1 cellular context compared by ENCODE assay signal in genomic region chr15:35696767-35697231, GRCh38.
TF ChIP-seq lines count a peak whose summit lies in the region.

No MANE protein-coding gene starts in this region.

TF ChIP-seq in IMR-90, 13 proteins besides CTCF, POLR2A, EP300 and RAD21:
- 0 out of 2 replicates have a peak, but pooled peaks have one; percentile 40 for TF ChIP-seq CEBPB (IDR thresholded peaks at IDR 0.05; ENCODE audit: low read depth, low read length)
- no peak for TF ChIP-seq MAZ (IDR thresholded peaks at IDR 0.05; ENCODE audit: borderline replicate concordance, low read depth, low read length)
- TF ChIP-seq FOS (IDR thresholded peaks at IDR 0.05; ENCODE audit: low read depth, low read length) = peak; percentile 45; the same call in 1 of the 2 replicates
- no peak for TF ChIP-seq BHLHE40 (IDR thresholded peaks at IDR 0.05; ENCODE audit: low read depth, low read length)
- TF ChIP-seq RFX5 (IDR thresholded peaks at IDR 0.05; ENCODE audit: low read depth, low read length) = no peak
- no peak for TF ChIP-seq SMC3 (IDR thresholded peaks at IDR 0.05; ENCODE audit: low read depth, low read length)
- no peak for TF ChIP-seq MAFK (IDR thresholded peaks at IDR 0.05; ENCODE audit: low read depth, low read length)
- TF ChIP-seq RCOR1 (IDR thresholded peaks at IDR 0.05; ENCODE audit: insufficient replicate concordance, low read length) = peak; percentile 21
- TF ChIP-seq, protein P1, sequence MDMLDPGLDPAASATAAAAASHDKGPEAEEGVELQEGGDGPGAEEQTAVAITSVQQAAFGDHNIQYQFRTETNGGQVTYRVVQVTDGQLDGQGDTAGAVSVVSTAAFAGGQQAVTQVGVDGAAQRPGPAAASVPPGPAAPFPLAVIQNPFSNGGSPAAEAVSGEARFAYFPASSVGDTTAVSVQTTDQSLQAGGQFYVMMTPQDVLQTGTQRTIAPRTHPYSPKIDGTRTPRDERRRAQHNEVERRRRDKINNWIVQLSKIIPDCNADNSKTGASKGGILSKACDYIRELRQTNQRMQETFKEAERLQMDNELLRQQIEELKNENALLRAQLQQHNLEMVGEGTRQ (IDR thresholded peaks at IDR 0.05; ENCODE audit: low read depth, low read length) = no peak
- no peak for TF ChIP-seq MXI1 (IDR thresholded peaks at IDR 0.05; ENCODE audit: borderline replicate concordance, low read depth, low read length)
- TF ChIP-seq NFE2L2 (IDR thresholded peaks at IDR 0.05; ENCODE audit: low read depth, low read length) = no peak
